Comparison of ENCODE assay signal across 8 cellular contexts in the genomic region with DNA sequence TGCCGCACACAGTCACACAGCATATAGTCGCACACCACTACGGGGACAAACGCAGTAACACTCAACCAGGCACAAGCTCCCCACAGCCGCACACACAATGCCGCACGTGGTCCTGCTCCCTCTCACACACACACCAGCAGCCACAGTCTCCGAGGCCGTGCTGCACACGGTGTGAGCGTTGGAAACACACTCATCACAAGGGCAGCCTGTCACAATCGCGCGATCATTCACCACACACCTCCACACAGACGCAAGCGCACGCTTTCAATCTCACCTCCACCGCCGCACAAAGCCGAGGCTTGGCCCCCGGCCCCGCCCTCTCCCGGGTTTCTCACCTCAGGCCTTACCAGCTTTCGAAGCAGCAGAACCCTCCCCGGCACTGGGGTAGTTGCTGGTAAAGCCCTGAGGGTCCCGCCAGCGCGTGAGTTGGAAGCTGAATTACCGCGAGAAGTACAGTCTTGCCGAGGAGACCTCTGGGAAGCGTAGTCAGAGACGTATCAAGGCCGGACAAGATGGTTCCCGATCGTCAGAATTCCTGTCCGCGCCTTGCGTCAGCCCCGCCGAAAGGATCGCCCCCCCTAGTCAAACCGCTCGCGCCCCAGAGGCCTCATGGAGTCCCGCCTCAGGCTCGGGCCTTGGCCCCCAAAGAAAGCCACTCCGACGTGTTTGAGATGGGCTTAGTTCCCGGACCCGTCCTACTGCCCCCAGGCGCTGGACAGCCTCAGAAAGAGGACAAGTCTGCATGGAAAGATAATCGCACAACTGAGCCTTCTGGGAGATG. TPM values are rescaled to one million over a fixed set of nuclear protein-coding genes. Genes with fewer than 3 reads are reported as not detected.
DNase-seq lines count a peak whose midpoint lies in the region; TF ChIP-seq lines count a peak whose summit lies in the region.

A gene (minus strand): TSS at position 423 of the 781 bp plus-strand sequence. CDS start 13,004 bp downstream, outside the sequence.

- POLR2A ChIA-PET in HEK293T (lab: Yijun Ruan, JAX), result interaction anchor here (0.7 to 2.3 kb wide), 14 partner anchors 10 to 683 kb away, joined by 3 to 20 read pairs (median 6); a partner anchor contains a TSS

- H3K9me3 Mint-ChIP-seq in activated naive CD4-positive, alpha-beta T cell treated with anti-CD3 and anti-CD28 coated beads, Interleukin-2, amount 50 U/mL, for 24 hours, result peaks cover 11% of the 10 kb centered on the region

- no peaks in the 10 kb centered on the region for H3K27me3 Mint-ChIP-seq in activated naive CD4-positive, alpha-beta T cell treated with anti-CD3 and anti-CD28 coated beads, Interleukin-2, amount 50 U/mL, for 24 hours

- peak within 1 kb of the TSS; percentile 96 for H3K4me3 Mint-ChIP-seq in activated naive CD4-positive, alpha-beta T cell treated with anti-CD3 and anti-CD28 coated beads, Interleukin-2, amount 50 U/mL, for 24 hours

- H3K27ac Mint-ChIP-seq in activated naive CD4-positive, alpha-beta T cell treated with anti-CD3 and anti-CD28 coated beads, Interleukin-2, amount 50 U/mL, for 24 hours, result peak within 1 kb of the TSS; percentile 100

- H3K27ac ChIP-seq in substantia nigra (ENCODE audit: low read depth, low read length, poor library complexity, severe bottlenecking), result peak within 1 kb of the TSS; percentile 98

- H3K4me1 Mint-ChIP-seq in activated naive CD4-positive, alpha-beta T cell treated with anti-CD3 and anti-CD28 coated beads, Interleukin-2, amount 50 U/mL, for 24 hours, result peaks cover 35% of the 10 kb centered on the region

- CTCF ChIA-PET in HEK293T (lab: Yijun Ruan, JAX), result interaction anchor here (0.6 kb wide), 1 partner anchor 1434 kb away, joined by 3 read pairs; no protein-coding TSS in a partner anchor

- DNase-seq in GM03348 (ENCODE audit: low spot score) (peak; percentile 95), HEK293T (ENCODE audit: extremely low spot score) (peak; percentile 94), NAMALWA (ENCODE audit: low spot score) (peak; percentile 99), SK-N-DZ (ENCODE audit: low spot score) (peak; percentile 98), globus pallidus (ENCODE audit: low spot score) (peak; percentile 92), non-pigmented ciliary epithelial cell (ENCODE audit: low read depth) (peak; percentile 89), substantia nigra (lab: John Stamatoyannopoulos, UW) (peak; percentile 58 to 98 (median 86))

- peaks cover 17% of the 10 kb centered on the region for H3K36me3 Mint-ChIP-seq in activated naive CD4-positive, alpha-beta T cell treated with anti-CD3 and anti-CD28 coated beads, Interleukin-2, amount 50 U/mL, for 24 hours

TF ChIP-seq in HEK293T, 16 proteins besides CTCF, POLR2A, EP300 and RAD21:
- peak; percentile 99 for TF ChIP-seq L3MBTL2 (conservative IDR thresholded peaks at IDR 0.05)
- TF ChIP-seq BHLHE40 (IDR thresholded peaks at IDR 0.05; ENCODE audit: borderline replicate concordance), result no peak

RNA-seq across cellular contexts. Expression of the gene that starts here (rescaled TPM):
- 9.3 and 12.2 TPM in 2 replicates for polyA plus RNA-seq in SK-N-DZ (2014; cell fraction: cytosol; rRNA removed)
- 4.0 and 4.7 TPM in 2 replicates for polyA plus RNA-seq in SK-N-DZ (2014; cell fraction: nucleus; rRNA removed)

Comparison
In these comparisons a context has a peak if more than half of its experiments do, and no peak if none do; other contexts are left out.
1. Peak in every context shown above with its lines: DNase-seq and H3K27ac ChIP-seq.